ENCODE assay signal across 1 cellular context in the genomic region with DNA sequence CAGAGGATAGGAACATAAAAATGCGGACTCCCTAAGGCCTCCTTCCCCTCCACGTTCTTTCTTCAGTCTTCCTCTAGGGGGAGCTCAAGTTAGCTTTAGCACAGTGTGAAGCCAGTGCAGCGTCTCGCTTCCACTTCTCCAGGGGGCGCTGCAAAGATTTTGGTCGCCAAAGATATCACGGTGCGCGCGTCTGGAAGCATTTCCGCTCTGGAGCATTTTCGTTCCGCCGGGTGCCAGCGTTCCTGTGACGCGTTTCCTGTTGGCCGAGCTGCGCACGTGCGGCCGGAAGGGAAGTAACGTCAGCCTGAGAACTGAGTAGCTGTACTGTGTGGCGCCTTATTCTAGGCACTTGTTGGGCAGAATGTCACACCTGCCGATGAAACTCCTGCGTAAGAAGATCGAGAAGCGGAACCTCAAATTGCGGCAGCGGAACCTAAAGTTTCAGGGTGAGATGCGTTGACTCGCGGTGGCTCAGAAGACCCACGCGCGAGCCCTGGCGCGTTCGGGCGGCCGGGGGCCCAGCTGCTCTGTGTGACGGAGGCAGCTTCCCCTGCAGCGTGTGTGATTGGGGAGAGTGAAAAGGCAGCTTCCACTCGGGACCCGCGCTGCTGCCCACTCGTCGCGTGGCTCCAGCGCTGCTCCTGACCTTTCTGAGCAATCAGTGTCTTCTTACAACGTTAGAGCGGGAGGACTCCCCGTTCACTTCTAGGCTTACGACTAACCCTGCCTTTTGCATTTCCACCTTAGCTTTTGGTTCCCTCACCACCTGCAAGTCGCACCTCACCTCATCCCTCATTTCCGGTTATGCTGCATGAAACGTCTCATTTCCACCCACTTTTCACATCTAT.
TF ChIP-seq lines count a peak whose summit lies in the region.

Gene DDX18, plus strand, starts transcription at position 275 of the 848 bp plus-strand sequence. Its CDS starts 87 bp downstream, at position 362.

TF ChIP-seq in HepG2, 621 proteins besides CTCF, POLR2A, EP300 and RAD21 (continued from another document and continues in another):
- TF ChIP-seq, protein P1, sequence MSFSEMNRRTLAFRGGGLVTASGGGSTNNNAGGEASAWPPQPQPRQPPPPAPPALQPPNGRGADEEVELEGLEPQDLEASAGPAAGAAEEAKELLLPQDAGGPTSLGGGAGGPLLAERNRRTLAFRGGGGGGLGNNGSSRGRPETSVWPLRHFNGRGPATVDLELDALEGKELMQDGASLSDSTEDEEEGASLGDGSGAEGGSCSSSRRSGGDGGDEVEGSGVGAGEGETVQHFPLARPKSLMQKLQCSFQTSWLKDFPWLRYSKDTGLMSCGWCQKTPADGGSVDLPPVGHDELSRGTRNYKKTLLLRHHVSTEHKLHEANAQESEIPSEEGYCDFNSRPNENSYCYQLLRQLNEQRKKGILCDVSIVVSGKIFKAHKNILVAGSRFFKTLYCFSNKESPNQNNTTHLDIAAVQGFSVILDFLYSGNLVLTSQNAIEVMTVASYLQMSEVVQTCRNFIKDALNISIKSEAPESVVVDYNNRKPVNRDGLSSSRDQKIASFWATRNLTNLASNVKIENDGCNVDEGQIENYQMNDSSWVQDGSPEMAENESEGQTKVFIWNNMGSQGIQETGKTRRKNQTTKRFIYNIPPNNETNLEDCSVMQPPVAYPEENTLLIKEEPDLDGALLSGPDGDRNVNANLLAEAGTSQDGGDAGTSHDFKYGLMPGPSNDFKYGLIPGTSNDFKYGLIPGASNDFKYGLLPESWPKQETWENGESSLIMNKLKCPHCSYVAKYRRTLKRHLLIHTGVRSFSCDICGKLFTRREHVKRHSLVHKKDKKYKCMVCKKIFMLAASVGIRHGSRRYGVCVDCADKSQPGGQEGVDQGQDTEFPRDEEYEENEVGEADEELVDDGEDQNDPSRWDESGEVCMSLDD (CRISPR knock-in tag; IDR thresholded peaks at IDR 0.05; ENCODE audit: borderline replicate concordance) = no peak
- peak; percentile 99 for TF ChIP-seq MAX (IDR thresholded peaks at IDR 0.05)
- TF ChIP-seq SRSF1 (optimal IDR thresholded peaks at IDR 0.05; ENCODE audit: low read depth, low read length) = peak; percentile 94
- 0 out of 2 replicates have a peak, but pooled peaks have one; percentile 34 for TF ChIP-seq ZFP36L2 (CRISPR knock-in tag; IDR thresholded peaks at IDR 0.05)
- peak; percentile 93; the same call in 1 of the 2 replicates for TF ChIP-seq ZBTB3 (CRISPR knock-in tag; IDR thresholded peaks at IDR 0.05; ENCODE audit: borderline replicate concordance, low read depth)
- peak; percentile 98 for TF ChIP-seq ASH2L (IDR thresholded peaks at IDR 0.05; ENCODE audit: insufficient read length, low read depth, low read length)
- peak; percentile 38 for TF ChIP-seq ZNF781 (CRISPR knock-in tag; IDR thresholded peaks at IDR 0.05; ENCODE audit: borderline replicate concordance, not compliant biosample characterization)
- TF ChIP-seq ZNF879 (CRISPR knock-in tag; IDR thresholded peaks at IDR 0.05) = peak; percentile 86
- TF ChIP-seq MXD4 (CRISPR knock-in tag; IDR thresholded peaks at IDR 0.05) = peak; percentile 98
- 0 out of 2 replicates have a peak, but pooled peaks have one; percentile 34 for TF ChIP-seq TP53 (CRISPR knock-in tag; conservative IDR thresholded peaks at IDR 0.05)
- TF ChIP-seq CCAR2 (optimal IDR thresholded peaks at IDR 0.05; ENCODE audit: low read depth, low read length) = peak; percentile 98
- TF ChIP-seq KLF15 (CRISPR knock-in tag; IDR thresholded peaks at IDR 0.05; ENCODE audit: borderline replicate concordance) = no peak
- no peak for TF ChIP-seq TRIM24 (CRISPR knock-in tag; IDR thresholded peaks at IDR 0.05)
- TF ChIP-seq SAP130 (CRISPR knock-in tag; IDR thresholded peaks at IDR 0.05; ENCODE audit: low read depth) = peak; percentile 99
- TF ChIP-seq ZBTB42 (CRISPR knock-in tag; IDR thresholded peaks at IDR 0.05) = 0 out of 2 replicates have a peak, but pooled peaks have one; percentile 68
- TF ChIP-seq CBFB (CRISPR knock-in tag; IDR thresholded peaks at IDR 0.05) = peak; percentile 74; the same call in 1 of the 2 replicates
- peak; percentile 97 for TF ChIP-seq ZNF607 (CRISPR knock-in tag; IDR thresholded peaks at IDR 0.05; ENCODE audit: borderline replicate concordance)
- TF ChIP-seq IKZF5 (CRISPR knock-in tag; IDR thresholded peaks at IDR 0.05) = peak; percentile 98
- TF ChIP-seq RFXAP (CRISPR knock-in tag; IDR thresholded peaks at IDR 0.05; ENCODE audit: borderline replicate concordance) = peak; percentile 95
- 0 out of 2 replicates have a peak, but pooled peaks have one; percentile 40 for TF ChIP-seq HNRNPL (IDR thresholded peaks at IDR 0.05; ENCODE audit: low read depth, low read length)
- TF ChIP-seq, protein P2, sequence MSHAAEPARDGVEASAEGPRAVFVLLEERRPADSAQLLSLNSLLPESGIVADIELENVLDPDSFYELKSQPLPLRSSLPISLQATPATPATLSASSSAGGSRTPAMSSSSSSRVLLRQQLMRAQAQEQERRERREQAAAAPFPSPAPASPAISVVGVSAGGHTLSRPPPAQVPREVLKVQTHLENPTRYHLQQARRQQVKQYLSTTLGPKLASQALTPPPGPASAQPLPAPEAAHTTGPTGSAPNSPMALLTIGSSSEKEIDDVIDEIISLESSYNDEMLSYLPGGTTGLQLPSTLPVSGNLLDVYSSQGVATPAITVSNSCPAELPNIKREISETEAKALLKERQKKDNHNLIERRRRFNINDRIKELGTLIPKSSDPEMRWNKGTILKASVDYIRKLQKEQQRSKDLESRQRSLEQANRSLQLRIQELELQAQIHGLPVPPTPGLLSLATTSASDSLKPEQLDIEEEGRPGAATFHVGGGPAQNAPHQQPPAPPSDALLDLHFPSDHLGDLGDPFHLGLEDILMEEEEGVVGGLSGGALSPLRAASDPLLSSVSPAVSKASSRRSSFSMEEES (CRISPR knock-in tag; IDR thresholded peaks at IDR 0.05) = peak; percentile 86
- TF ChIP-seq ZNF563 (CRISPR knock-in tag; IDR thresholded peaks at IDR 0.05) = no peak
- TF ChIP-seq, protein P3, sequence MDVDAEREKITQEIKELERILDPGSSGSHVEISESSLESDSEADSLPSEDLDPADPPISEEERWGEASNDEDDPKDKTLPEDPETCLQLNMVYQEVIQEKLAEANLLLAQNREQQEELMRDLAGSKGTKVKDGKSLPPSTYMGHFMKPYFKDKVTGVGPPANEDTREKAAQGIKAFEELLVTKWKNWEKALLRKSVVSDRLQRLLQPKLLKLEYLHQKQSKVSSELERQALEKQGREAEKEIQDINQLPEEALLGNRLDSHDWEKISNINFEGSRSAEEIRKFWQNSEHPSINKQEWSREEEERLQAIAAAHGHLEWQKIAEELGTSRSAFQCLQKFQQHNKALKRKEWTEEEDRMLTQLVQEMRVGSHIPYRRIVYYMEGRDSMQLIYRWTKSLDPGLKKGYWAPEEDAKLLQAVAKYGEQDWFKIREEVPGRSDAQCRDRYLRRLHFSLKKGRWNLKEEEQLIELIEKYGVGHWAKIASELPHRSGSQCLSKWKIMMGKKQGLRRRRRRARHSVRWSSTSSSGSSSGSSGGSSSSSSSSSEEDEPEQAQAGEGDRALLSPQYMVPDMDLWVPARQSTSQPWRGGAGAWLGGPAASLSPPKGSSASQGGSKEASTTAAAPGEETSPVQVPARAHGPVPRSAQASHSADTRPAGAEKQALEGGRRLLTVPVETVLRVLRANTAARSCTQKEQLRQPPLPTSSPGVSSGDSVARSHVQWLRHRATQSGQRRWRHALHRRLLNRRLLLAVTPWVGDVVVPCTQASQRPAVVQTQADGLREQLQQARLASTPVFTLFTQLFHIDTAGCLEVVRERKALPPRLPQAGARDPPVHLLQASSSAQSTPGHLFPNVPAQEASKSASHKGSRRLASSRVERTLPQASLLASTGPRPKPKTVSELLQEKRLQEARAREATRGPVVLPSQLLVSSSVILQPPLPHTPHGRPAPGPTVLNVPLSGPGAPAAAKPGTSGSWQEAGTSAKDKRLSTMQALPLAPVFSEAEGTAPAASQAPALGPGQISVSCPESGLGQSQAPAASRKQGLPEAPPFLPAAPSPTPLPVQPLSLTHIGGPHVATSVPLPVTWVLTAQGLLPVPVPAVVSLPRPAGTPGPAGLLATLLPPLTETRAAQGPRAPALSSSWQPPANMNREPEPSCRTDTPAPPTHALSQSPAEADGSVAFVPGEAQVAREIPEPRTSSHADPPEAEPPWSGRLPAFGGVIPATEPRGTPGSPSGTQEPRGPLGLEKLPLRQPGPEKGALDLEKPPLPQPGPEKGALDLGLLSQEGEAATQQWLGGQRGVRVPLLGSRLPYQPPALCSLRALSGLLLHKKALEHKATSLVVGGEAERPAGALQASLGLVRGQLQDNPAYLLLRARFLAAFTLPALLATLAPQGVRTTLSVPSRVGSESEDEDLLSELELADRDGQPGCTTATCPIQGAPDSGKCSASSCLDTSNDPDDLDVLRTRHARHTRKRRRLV (CRISPR knock-in tag; IDR thresholded peaks at IDR 0.05) = peak; percentile 93
- no peak for TF ChIP-seq ELK4 (CRISPR knock-in tag; IDR thresholded peaks at IDR 0.05; ENCODE audit: borderline replicate concordance)
- TF ChIP-seq ZNF230 (CRISPR knock-in tag; IDR thresholded peaks at IDR 0.05) = peak; percentile 88; the same call in 1 of the 2 replicates
- TF ChIP-seq ZNF124 (CRISPR knock-in tag; IDR thresholded peaks at IDR 0.05) = peak; percentile 87; the same call in 1 of the 2 replicates
- TF ChIP-seq MNT (IDR thresholded peaks at IDR 0.05) = peak; percentile 96
- TF ChIP-seq, protein P4, sequence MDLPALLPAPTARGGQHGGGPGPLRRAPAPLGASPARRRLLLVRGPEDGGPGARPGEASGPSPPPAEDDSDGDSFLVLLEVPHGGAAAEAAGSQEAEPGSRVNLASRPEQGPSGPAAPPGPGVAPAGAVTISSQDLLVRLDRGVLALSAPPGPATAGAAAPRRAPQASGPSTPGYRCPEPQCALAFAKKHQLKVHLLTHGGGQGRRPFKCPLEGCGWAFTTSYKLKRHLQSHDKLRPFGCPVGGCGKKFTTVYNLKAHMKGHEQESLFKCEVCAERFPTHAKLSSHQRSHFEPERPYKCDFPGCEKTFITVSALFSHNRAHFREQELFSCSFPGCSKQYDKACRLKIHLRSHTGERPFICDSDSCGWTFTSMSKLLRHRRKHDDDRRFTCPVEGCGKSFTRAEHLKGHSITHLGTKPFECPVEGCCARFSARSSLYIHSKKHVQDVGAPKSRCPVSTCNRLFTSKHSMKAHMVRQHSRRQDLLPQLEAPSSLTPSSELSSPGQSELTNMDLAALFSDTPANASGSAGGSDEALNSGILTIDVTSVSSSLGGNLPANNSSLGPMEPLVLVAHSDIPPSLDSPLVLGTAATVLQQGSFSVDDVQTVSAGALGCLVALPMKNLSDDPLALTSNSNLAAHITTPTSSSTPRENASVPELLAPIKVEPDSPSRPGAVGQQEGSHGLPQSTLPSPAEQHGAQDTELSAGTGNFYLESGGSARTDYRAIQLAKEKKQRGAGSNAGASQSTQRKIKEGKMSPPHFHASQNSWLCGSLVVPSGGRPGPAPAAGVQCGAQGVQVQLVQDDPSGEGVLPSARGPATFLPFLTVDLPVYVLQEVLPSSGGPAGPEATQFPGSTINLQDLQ (CRISPR knock-in tag; IDR thresholded peaks at IDR 0.05) = no peak
- no peak for TF ChIP-seq PCBP1 (IDR thresholded peaks at IDR 0.05; ENCODE audit: borderline replicate concordance, low read depth, low read length)
- TF ChIP-seq STAT6 (CRISPR knock-in tag; IDR thresholded peaks at IDR 0.05; ENCODE audit: borderline replicate concordance) = peak; percentile 86; the same call in 1 of the 2 replicates
- TF ChIP-seq NR2F2 (IDR thresholded peaks at IDR 0.05; ENCODE audit: borderline replicate concordance, low read depth) = no peak; the same call in 1 of the 2 replicates
- TF ChIP-seq PHF20 (CRISPR knock-in tag; IDR thresholded peaks at IDR 0.05) = peak; percentile 99
- TF ChIP-seq TCF7L2 (IDR thresholded peaks at IDR 0.05; ENCODE audit: low read depth, low read length) = no peak
